ENCODE assay signal across 1 cellular context in genomic region chr1:205454903-205455335, GRCh38.
TF ChIP-seq lines count a peak whose summit lies in the region.

No MANE protein-coding gene starts in this region.

TF ChIP-seq in HCT116, 20 proteins besides CTCF, POLR2A, EP300 and RAD21 (continued from another document):
- TF ChIP-seq ZBTB33 (IDR thresholded peaks at IDR 0.05; ENCODE audit: extremely low read depth, insufficient replicate concordance, low read length) (no peak), MAX (IDR thresholded peaks at IDR 0.05) (no peak), YY1 (IDR thresholded peaks at IDR 0.05; ENCODE audit: extremely low read depth, insufficient replicate concordance, low read depth, low read length) (no peak), FOSL1 (IDR thresholded peaks at IDR 0.05; ENCODE audit: low read depth) (no peak), SIN3A (IDR thresholded peaks at IDR 0.05; ENCODE audit: low read depth) (no peak), SRF (IDR thresholded peaks at IDR 0.05; ENCODE audit: low read depth) (no peak), POLR2AphosphoS5 (IDR thresholded peaks at IDR 0.05; ENCODE audit: low read depth, low read length) (no peak), CBX3 (IDR thresholded peaks at IDR 0.05; ENCODE audit: low read depth) (no peak), SP1 (IDR thresholded peaks at IDR 0.05; ENCODE audit: low read depth) (no peak), EZH2 (IDR thresholded peaks at IDR 0.05) (no peak), EGR1 (IDR thresholded peaks at IDR 0.05; ENCODE audit: low read depth) (no peak)
